1 cellular context compared by ENCODE assay signal in the genomic region with DNA sequence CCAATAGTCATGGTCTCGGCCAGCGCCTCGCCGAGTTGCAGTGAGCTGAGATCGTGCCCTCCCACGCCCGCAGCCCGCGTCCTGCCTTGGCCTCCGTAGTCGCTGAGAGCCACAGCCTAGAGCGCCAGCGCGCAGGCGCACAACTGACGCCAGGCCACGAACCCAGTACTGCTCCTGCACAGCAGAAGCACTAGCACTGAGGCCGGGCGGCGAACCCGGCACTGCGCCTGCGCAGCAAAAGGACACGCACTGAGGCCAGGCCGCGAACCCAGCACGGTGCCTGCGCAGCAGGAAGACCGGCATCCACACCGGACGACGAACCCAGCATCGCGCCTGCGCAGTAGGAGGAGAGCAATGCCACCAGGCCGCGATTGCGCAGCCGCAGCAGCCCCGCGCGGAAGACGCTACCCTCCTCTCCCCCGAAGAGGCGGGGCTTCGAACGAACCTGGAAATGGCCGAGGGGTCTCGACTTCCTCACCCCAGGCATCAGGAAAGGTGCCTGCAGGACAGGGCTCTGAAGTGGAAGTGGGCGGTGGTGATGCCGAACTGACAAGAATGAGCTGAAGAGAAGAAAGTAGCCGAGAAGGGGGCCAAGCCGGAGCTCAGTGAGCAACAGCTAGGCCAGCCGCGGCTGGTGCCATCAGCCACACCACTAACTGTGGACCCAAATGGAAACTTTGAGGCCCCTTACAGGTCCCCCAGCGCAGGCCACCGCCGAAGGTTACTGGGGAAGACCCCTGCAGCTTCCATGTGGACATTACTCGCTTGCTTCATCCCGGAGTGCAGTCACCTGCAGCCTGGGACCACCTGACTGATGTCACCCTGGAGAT.
TF ChIP-seq lines count a peak whose summit lies in the region.

No MANE protein-coding gene starts in this region.

TF ChIP-seq in IMR-90, 13 proteins besides CTCF, POLR2A, EP300 and RAD21:
- TF ChIP-seq SMC3 (IDR thresholded peaks at IDR 0.05; ENCODE audit: low read depth, low read length) = no peak
- TF ChIP-seq CEBPB (IDR thresholded peaks at IDR 0.05; ENCODE audit: low read depth, low read length) = no peak
- no peak for TF ChIP-seq MAFK (IDR thresholded peaks at IDR 0.05; ENCODE audit: low read depth, low read length)
- TF ChIP-seq, protein P1, sequence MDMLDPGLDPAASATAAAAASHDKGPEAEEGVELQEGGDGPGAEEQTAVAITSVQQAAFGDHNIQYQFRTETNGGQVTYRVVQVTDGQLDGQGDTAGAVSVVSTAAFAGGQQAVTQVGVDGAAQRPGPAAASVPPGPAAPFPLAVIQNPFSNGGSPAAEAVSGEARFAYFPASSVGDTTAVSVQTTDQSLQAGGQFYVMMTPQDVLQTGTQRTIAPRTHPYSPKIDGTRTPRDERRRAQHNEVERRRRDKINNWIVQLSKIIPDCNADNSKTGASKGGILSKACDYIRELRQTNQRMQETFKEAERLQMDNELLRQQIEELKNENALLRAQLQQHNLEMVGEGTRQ (IDR thresholded peaks at IDR 0.05; ENCODE audit: low read depth, low read length) = no peak
- no peak for TF ChIP-seq RFX5 (IDR thresholded peaks at IDR 0.05; ENCODE audit: low read depth, low read length)
- TF ChIP-seq MAZ (IDR thresholded peaks at IDR 0.05; ENCODE audit: borderline replicate concordance, low read depth, low read length) = no peak
- TF ChIP-seq RCOR1 (IDR thresholded peaks at IDR 0.05; ENCODE audit: insufficient replicate concordance, low read length) = no peak
- no peak for TF ChIP-seq BHLHE40 (IDR thresholded peaks at IDR 0.05; ENCODE audit: low read depth, low read length)
- TF ChIP-seq MXI1 (IDR thresholded peaks at IDR 0.05; ENCODE audit: borderline replicate concordance, low read depth, low read length) = no peak
- no peak for TF ChIP-seq FOS (IDR thresholded peaks at IDR 0.05; ENCODE audit: low read depth, low read length)
- TF ChIP-seq, protein P2, sequence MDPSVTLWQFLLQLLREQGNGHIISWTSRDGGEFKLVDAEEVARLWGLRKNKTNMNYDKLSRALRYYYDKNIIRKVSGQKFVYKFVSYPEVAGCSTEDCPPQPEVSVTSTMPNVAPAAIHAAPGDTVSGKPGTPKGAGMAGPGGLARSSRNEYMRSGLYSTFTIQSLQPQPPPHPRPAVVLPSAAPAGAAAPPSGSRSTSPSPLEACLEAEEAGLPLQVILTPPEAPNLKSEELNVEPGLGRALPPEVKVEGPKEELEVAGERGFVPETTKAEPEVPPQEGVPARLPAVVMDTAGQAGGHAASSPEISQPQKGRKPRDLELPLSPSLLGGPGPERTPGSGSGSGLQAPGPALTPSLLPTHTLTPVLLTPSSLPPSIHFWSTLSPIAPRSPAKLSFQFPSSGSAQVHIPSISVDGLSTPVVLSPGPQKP (IDR thresholded peaks at IDR 0.05; ENCODE audit: borderline replicate concordance, low read depth, low read length) = no peak
- TF ChIP-seq CHD1 (IDR thresholded peaks at IDR 0.05; ENCODE audit: low read depth, low read length) = no peak
- no peak for TF ChIP-seq NFE2L2 (IDR thresholded peaks at IDR 0.05; ENCODE audit: low read depth, low read length)
TF ChIP-seq in IMR-90: peak in this region for 0.
